13 cellular contexts compared by ENCODE assay signal in genomic region chr12:46110928-46111699, GRCh38.
DNase-seq lines count a peak whose midpoint lies in the region; ATAC-seq and TF ChIP-seq lines count a peak whose summit lies in the region.
"Had no signal": no experiment of that assay in that cellular context is flagged by ENCODE, and none has a peak within 500 bp of the region (broad histone marks: within the 10 kb centered on the region; RNA-seq: fewer than 3 reads in every experiment).

No MANE protein-coding gene starts in this region.

- no peak overlapping the region for H3K4me3 ChIP-seq in WI38 (ENCODE audit: low read depth, low read length)
- H3K4me3 ChIP-seq: adrenal gland, prostate gland had no signal

- intact Hi-C loops in posterior vena cava (cut with DNase I): no loop called here

- no peaks in the 10 kb centered on the region for H3K27me3 Mint-ChIP-seq in memory B cell

- no peak overlapping the region for H3K27ac Mint-ChIP-seq in memory B cell
- no peak overlapping the region for H3K27ac Mint-ChIP-seq in stimulated activated effector memory CD8-positive, alpha-beta T cell treated with anti-CD3 and anti-CD28 coated beads, Interleukin-12 subunit alpha, Interleukin-12 subunit beta, amount 100 ng/mL, for 72 hours

- DNase-seq in memory B cell (ENCODE audit: low spot score in 2 of 2) (no peak), pons (ENCODE audit: low spot score) (no peak), posterior vena cava (ENCODE audit: low spot score) (no peak)
- no peak for DNase-seq in stimulated activated CD4-positive, alpha-beta T cell treated with anti-CD3 and anti-CD28 coated beads, Interleukin-2, amount 100 ng/mL, for 48 hours
- no peak for DNase-seq in stimulated activated effector memory CD8-positive, alpha-beta T cell treated with anti-CD3 and anti-CD28 coated beads, Interleukin-12 subunit alpha, Interleukin-12 subunit beta, amount 100 ng/mL, for 72 hours (ENCODE audit: low spot score in 2 of 2)
- DNase-seq: adrenal gland, hippocampal formation, IMR-90, NCI-H2107 had no signal

- peaks cover 2% of the 10 kb centered on the region for H3K9me3 Mint-ChIP-seq in memory B cell
- peaks cover 3% of the 10 kb centered on the region for H3K9me3 Mint-ChIP-seq in stimulated activated effector memory CD8-positive, alpha-beta T cell treated with anti-CD3 and anti-CD28 coated beads, Interleukin-12 subunit alpha, Interleukin-12 subunit beta, amount 100 ng/mL, for 72 hours

- ATAC-seq in HG02981 (IDR thresholded peaks at IDR 0.05; ENCODE audit: unreplicated experiment) (peak; percentile 34), memory B cell (ENCODE audit: low read depth) (peak; percentile 20)
- no peak for ATAC-seq in stimulated activated effector memory CD8-positive, alpha-beta T cell treated with anti-CD3 and anti-CD28 coated beads, Interleukin-12 subunit alpha, Interleukin-12 subunit beta, amount 100 ng/mL, for 72 hours

- H3K36me3 Mint-ChIP-seq in memory B cell: no peaks in the 10 kb centered on the region
- no peaks in the 10 kb centered on the region for H3K36me3 Mint-ChIP-seq in stimulated activated effector memory CD8-positive, alpha-beta T cell treated with anti-CD3 and anti-CD28 coated beads, Interleukin-12 subunit alpha, Interleukin-12 subunit beta, amount 100 ng/mL, for 72 hours

- peaks cover 39% of the 10 kb centered on the region for H3K4me1 Mint-ChIP-seq in memory B cell
- H3K4me1 Mint-ChIP-seq in stimulated activated effector memory CD8-positive, alpha-beta T cell treated with anti-CD3 and anti-CD28 coated beads, Interleukin-12 subunit alpha, Interleukin-12 subunit beta, amount 100 ng/mL, for 72 hours: no peaks in the 10 kb centered on the region

- no peak overlapping the region for H3K4me3 Mint-ChIP-seq in memory B cell
- no peak overlapping the region for H3K4me3 Mint-ChIP-seq in stimulated activated effector memory CD8-positive, alpha-beta T cell treated with anti-CD3 and anti-CD28 coated beads, Interleukin-12 subunit alpha, Interleukin-12 subunit beta, amount 100 ng/mL, for 72 hours

- TF ChIP-seq CTCF in GM12873 (IDR thresholded peaks at IDR 0.05; ENCODE audit: insufficient read depth, low read depth, low read length, missing control alignments) (peak; percentile 50), WI38 (IDR thresholded peaks at IDR 0.05; ENCODE audit: low read depth, low read length) (peak; percentile 24; the same call in 1 of the 2 replicates)
